ENCODE assay signal across 16 cellular contexts in the genomic region with DNA sequence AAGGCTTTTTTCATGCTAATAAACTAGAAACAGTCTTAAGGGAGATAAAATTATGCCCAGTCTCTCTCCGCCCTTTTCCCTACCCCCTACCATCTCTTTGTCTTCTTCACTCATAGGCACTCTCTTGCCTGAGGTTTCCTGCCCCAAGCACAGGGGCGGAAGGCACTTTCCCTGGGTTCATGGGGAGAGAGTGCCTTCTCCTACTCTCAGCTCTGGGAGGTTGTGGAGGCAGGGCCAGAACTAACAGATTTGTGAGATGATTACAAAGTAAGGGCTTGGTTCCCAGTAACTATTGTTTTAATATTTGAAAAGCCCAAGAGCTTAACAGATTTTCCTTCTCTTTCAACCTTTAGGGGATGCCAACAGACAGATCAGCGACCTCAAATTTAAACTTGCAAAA. TPM values are rescaled to one million over a fixed set of nuclear protein-coding genes. Genes with fewer than 3 reads are reported as not detected.
A peak's percentile ranks its signal among the peaks of the same experiment; 100 is the strongest.
DNase-seq lines count a peak whose midpoint lies in the region; ATAC-seq and TF ChIP-seq lines count a peak whose summit lies in the region.
"Had no signal": no experiment of that assay in that cellular context is flagged by ENCODE, and none has a peak within 500 bp of the region (broad histone marks: within the 10 kb centered on the region; RNA-seq: fewer than 3 reads in every experiment).

No MANE protein-coding gene starts in this region.

- CTCF ChIA-PET in MCF 10A (lab: Yijun Ruan, JAX), result no interaction called here
- CTCF ChIA-PET in WTC11 (lab: Charles Lee), result interaction anchor here (1.5 kb wide), 1 partner anchor 201 kb away, joined by 3 read pairs; no protein-coding TSS in a partner anchor

- H3K27ac Mint-ChIP-seq in MCF 10A (ENCODE audit: low read depth, unreplicated experiment) (peak overlapping the region; percentile 44), WTC11 (peak overlapping the region; percentile 48)
- H3K27ac Mint-ChIP-seq in stimulated activated naive B cell treated with anti-CD40 and anti-IgM and Interleukin-4, amounts not matched to agents 10 μg/mL and 1 μg/mL and 100 μg/mL, for 72 hours, result peak overlapping the region; percentile 7

- H3K27me3 Mint-ChIP-seq in MCF 10A (ENCODE audit: insufficient read depth, unreplicated experiment), result no peaks in the 10 kb centered on the region
- H3K27me3 Mint-ChIP-seq in WTC11 (ENCODE audit: low read depth), result no peaks in the 10 kb centered on the region
- H3K27me3 Mint-ChIP-seq in stimulated activated naive B cell treated with anti-CD40 and anti-IgM and Interleukin-4, amounts not matched to agents 10 μg/mL and 1 μg/mL and 100 μg/mL, for 72 hours, result no peaks in the 10 kb centered on the region

- no peak overlapping the region for H2AFZ ChIP-seq in smooth muscle cell (ENCODE audit: low read depth)

- BruUV-seq in MCF 10A (replicated peaks; lab: Mats Ljungman, UMichigan), result no TSS peak

- no peak overlapping the region for H3K9ac ChIP-seq in smooth muscle cell (ENCODE audit: low read depth)

- no peaks in the 10 kb centered on the region for H3F3A ChIP-seq in smooth muscle cell (ENCODE audit: low read depth)

- H3K27me3 ChIP-seq in breast epithelium (no peaks in the 10 kb centered on the region), esophagus squamous epithelium (no peaks in the 10 kb centered on the region), WERI-Rb-1 (ENCODE audit: insufficient read depth, low read depth, severe bottlenecking) (no peaks in the 10 kb centered on the region), smooth muscle cell (ENCODE audit: low read depth) (no peaks in the 10 kb centered on the region), upper lobe of right lung (no peaks in the 10 kb centered on the region)

- peaks cover 69% of the 10 kb centered on the region for H3K36me3 Mint-ChIP-seq in MCF 10A (ENCODE audit: insufficient read depth, unreplicated experiment)
- peaks cover 23% of the 10 kb centered on the region for H3K36me3 Mint-ChIP-seq in WTC11
- peaks cover 60 to 65% of the 10 kb centered on the region in 2 donors for H3K36me3 Mint-ChIP-seq in stimulated activated naive B cell treated with anti-CD40 and anti-IgM and Interleukin-4, amounts not matched to agents 10 μg/mL and 1 μg/mL and 100 μg/mL, for 72 hours

- 75 to 82% methylated on average over 3 of the region's 3 CpGs for WGBS in esophagus squamous epithelium, 2 donors
- 97% methylated on average over 3 of the region's 3 CpGs for WGBS in smooth muscle cell (ENCODE audit: low lambda C conversion rate)

- H3K27ac ChIP-seq in breast epithelium (no peak overlapping the region), esophagus squamous epithelium (peak overlapping the region in 3 of 4 donors; percentile 41 to 61 (median 55)), WERI-Rb-1 (no peak overlapping the region), smooth muscle cell (ENCODE audit: low read depth) (no peak overlapping the region), upper lobe of right lung (no peak overlapping the region)

- peaks cover 5% of the 10 kb centered on the region for H4K20me1 ChIP-seq in smooth muscle cell (ENCODE audit: low read depth)

- TF ChIP-seq POLR2A in breast epithelium (IDR thresholded peaks at IDR 0.05) (no peak), esophagus squamous epithelium (IDR thresholded peaks at IDR 0.05) (no peak)

- H3K36me3 ChIP-seq in breast epithelium (no peaks in the 10 kb centered on the region), esophagus squamous epithelium (peaks cover 0 to 96% (median 8%) of the 10 kb centered on the region in 3 donors), WERI-Rb-1 (no peaks in the 10 kb centered on the region), smooth muscle cell (ENCODE audit: low read depth) (peaks cover 10% of the 10 kb centered on the region), upper lobe of right lung (peaks cover 94% of the 10 kb centered on the region)
- H3K36me3 ChIP-seq: HAP-1 had no signal

- intact Hi-C loops in MCF 10A (cut with micrococcal nuclease), result no loop called here
- intact Hi-C loops in breast epithelium (cut with DNase I; ENCODE audit: low total_unique reads), result no loop called here
- intact Hi-C loops in esophagus squamous epithelium (cut with DNase I), result no loop called here
- intact Hi-C loops in upper lobe of right lung (cut with DNase I), result no loop called here

- ATAC-seq in WTC11, result no peak
- ATAC-seq in stimulated activated naive B cell treated with anti-CD40 and anti-IgM and Interleukin-4, amounts not matched to agents 10 μg/mL and 1 μg/mL and 100 μg/mL, for 72 hours (replicated peaks), result no peak
- no peak for ATAC-seq in upper lobe of right lung

- H3K4me3 ChIP-seq in breast epithelium, result no peak overlapping the region
- H3K4me3 ChIP-seq in esophagus squamous epithelium, result no peak overlapping the region
- no peak overlapping the region for H3K4me3 ChIP-seq in WERI-Rb-1 (ENCODE audit: low read depth, low read length)
- no peak overlapping the region for H3K4me3 ChIP-seq in smooth muscle cell
- H3K4me3 ChIP-seq in upper lobe of right lung, result no peak overlapping the region
- H3K4me3 ChIP-seq: HAP-1 had no signal

- DNase-seq in MCF 10A (ENCODE audit: unreplicated experiment), result no peak
- DNase-seq in breast epithelium (ENCODE audit: low spot score in 2 of 2), result no peak
- DNase-seq in WTC11 (ENCODE audit: low spot score), result no peak
- DNase-seq in esophagus squamous epithelium (lab: John Stamatoyannopoulos, UW), result no peak
- DNase-seq in stimulated activated naive B cell treated with anti-CD40 and anti-IgM and Interleukin-4, amounts not matched to agents 10 μg/mL and 1 μg/mL and 100 μg/mL, for 72 hours, result no peak
- DNase-seq in WERI-Rb-1, result no peak
- no peak for DNase-seq in smooth muscle cell (lab: John Stamatoyannopoulos, UW; ENCODE audit: unreplicated experiment)
- no peak for DNase-seq in upper lobe of right lung
- DNase-seq: Caco-2, Karpas-422, NCI-H1417, NCI-H1930, NCI-H2171 treated with DMSO at 0.1 percent for 48 hours, NCI-H82 had no signal

- H3K4me3 Mint-ChIP-seq in MCF 10A (ENCODE audit: unreplicated experiment), result no peak overlapping the region
- no peak overlapping the region for H3K4me3 Mint-ChIP-seq in WTC11
- no peak overlapping the region for H3K4me3 Mint-ChIP-seq in stimulated activated naive B cell treated with anti-CD40 and anti-IgM and Interleukin-4, amounts not matched to agents 10 μg/mL and 1 μg/mL and 100 μg/mL, for 72 hours
- H3K4me3 Mint-ChIP-seq: CD14-positive monocyte had no signal

- H3K4me2 ChIP-seq in smooth muscle cell, result no peak overlapping the region

- POLR2A ChIA-PET in MCF 10A (lab: Yijun Ruan, JAX) (interaction anchor here (0.6 kb wide), 1 partner anchor 44 kb away, joined by 4 read pairs; no protein-coding TSS in a partner anchor), WTC11 (lab: Charles Lee) (interaction anchor here (0.6 kb wide), 1 partner anchor 17 kb away, joined by 4 read pairs; no protein-coding TSS in a partner anchor)

- H3K4me1 Mint-ChIP-seq in MCF 10A (ENCODE audit: insufficient read depth, unreplicated experiment) (no peaks in the 10 kb centered on the region), WTC11 (peaks cover 6% of the 10 kb centered on the region; the same call in 1 of the 2 replicates)
- H3K4me1 Mint-ChIP-seq in stimulated activated naive B cell treated with anti-CD40 and anti-IgM and Interleukin-4, amounts not matched to agents 10 μg/mL and 1 μg/mL and 100 μg/mL, for 72 hours, result peaks cover 0 to 1% of the 10 kb centered on the region in 2 donors
- H3K4me1 Mint-ChIP-seq: CD14-positive monocyte had no signal

- H3K9me3 ChIP-seq in breast epithelium, result no peaks in the 10 kb centered on the region
- no peaks in the 10 kb centered on the region for H3K9me3 ChIP-seq in esophagus squamous epithelium
- no peaks in the 10 kb centered on the region for H3K9me3 ChIP-seq in WERI-Rb-1 (ENCODE audit: severe bottlenecking)
- H3K9me3 ChIP-seq in smooth muscle cell (replicated peaks; ENCODE audit: low read depth), result no peaks in the 10 kb centered on the region
- no peaks in the 10 kb centered on the region for H3K9me3 ChIP-seq in upper lobe of right lung
- H3K9me3 ChIP-seq: Caco-2, HAP-1 had no signal

- TF ChIP-seq CTCF in MCF 10A (IDR thresholded peaks at IDR 0.05; ENCODE audit: unreplicated experiment), result no peak
- no peak for TF ChIP-seq CTCF in breast epithelium (IDR thresholded peaks at IDR 0.05)
- no peak for TF ChIP-seq CTCF in WTC11 (IDR thresholded peaks at IDR 0.05)
- TF ChIP-seq CTCF in esophagus squamous epithelium (IDR thresholded peaks at IDR 0.05), result no peak
- no peak for TF ChIP-seq CTCF in WERI-Rb-1 (IDR thresholded peaks at IDR 0.05; ENCODE audit: low read depth, low read length)
- TF ChIP-seq CTCF in smooth muscle cell (IDR thresholded peaks at IDR 0.05; ENCODE audit: borderline replicate concordance, insufficient read depth, poor library complexity, severe bottlenecking), result no peak
- no peak for TF ChIP-seq CTCF in upper lobe of right lung (IDR thresholded peaks at IDR 0.05)

- H3K4me1 ChIP-seq in breast epithelium (no peaks in the 10 kb centered on the region), esophagus squamous epithelium (no peaks in the 10 kb centered on the region), smooth muscle cell (ENCODE audit: low read depth) (no peaks in the 10 kb centered on the region), upper lobe of right lung (no peaks in the 10 kb centered on the region)
- H3K4me1 ChIP-seq: Caco-2 had no signal

- no peaks in the 10 kb centered on the region for H3K79me2 ChIP-seq in smooth muscle cell (ENCODE audit: low read depth)

- H3K9me3 Mint-ChIP-seq in MCF 10A (ENCODE audit: unreplicated experiment) (no peaks in the 10 kb centered on the region), WTC11 (peaks cover 6% of the 10 kb centered on the region)
- no peaks in the 10 kb centered on the region for H3K9me3 Mint-ChIP-seq in stimulated activated naive B cell treated with anti-CD40 and anti-IgM and Interleukin-4, amounts not matched to agents 10 μg/mL and 1 μg/mL and 100 μg/mL, for 72 hours

TF ChIP-seq in WTC11, 78 proteins besides CTCF, POLR2A, EP300 and RAD21 (continues in another document):
- TF ChIP-seq HMGA2 (CRISPR knock-in tag; IDR thresholded peaks at IDR 0.05) (no peak), GABPB1 (CRISPR knock-in tag; IDR thresholded peaks at IDR 0.05) (no peak), MAX (CRISPR knock-in tag; IDR thresholded peaks at IDR 0.05) (no peak)

RNA-seq across cellular contexts. Expression of gene RBM44, which starts 26.1 kb away (rescaled TPM):
- total RNA-seq in MCF 10A (2022), result 0.15 and 0.23 TPM in 2 replicates
- 1 to 10 TPM; 1.4 to 2.5 (median 2.0) TPM for total RNA-seq in breast epithelium
- 0.53 to 1.3 TPM (median 0.71 TPM) in 3 replicates for total RNA-seq in WTC11 (2021)
- 1 to 10 TPM in 1 of 4 donors, under 1 TPM in 3; 0.08 to 1.5 (median 0.20) TPM for total RNA-seq in esophagus squamous epithelium
- 1.2 and 1.4 TPM in 2 replicates for total RNA-seq in smooth muscle cell
- polyA plus RNA-seq in smooth muscle cell, result 0.15 and 0.95 TPM in 2 replicates
- 1.8 TPM for total RNA-seq in upper lobe of right lung

Comparison
In these comparisons a context has a peak if more than half of its experiments do, and no peak if none do; other contexts are left out.
1. H3K27ac ChIP-seq: peak in esophagus squamous epithelium (3 of 4); none in breast epithelium (0 of 2), WERI-Rb-1 (single experiment), smooth muscle cell (single experiment) and upper lobe of right lung (single experiment).
2. Peak in every context shown above with its lines, with median percentiles within 50 percentile points of each other: H3K27ac Mint-ChIP-seq.